In the genomic region with DNA sequence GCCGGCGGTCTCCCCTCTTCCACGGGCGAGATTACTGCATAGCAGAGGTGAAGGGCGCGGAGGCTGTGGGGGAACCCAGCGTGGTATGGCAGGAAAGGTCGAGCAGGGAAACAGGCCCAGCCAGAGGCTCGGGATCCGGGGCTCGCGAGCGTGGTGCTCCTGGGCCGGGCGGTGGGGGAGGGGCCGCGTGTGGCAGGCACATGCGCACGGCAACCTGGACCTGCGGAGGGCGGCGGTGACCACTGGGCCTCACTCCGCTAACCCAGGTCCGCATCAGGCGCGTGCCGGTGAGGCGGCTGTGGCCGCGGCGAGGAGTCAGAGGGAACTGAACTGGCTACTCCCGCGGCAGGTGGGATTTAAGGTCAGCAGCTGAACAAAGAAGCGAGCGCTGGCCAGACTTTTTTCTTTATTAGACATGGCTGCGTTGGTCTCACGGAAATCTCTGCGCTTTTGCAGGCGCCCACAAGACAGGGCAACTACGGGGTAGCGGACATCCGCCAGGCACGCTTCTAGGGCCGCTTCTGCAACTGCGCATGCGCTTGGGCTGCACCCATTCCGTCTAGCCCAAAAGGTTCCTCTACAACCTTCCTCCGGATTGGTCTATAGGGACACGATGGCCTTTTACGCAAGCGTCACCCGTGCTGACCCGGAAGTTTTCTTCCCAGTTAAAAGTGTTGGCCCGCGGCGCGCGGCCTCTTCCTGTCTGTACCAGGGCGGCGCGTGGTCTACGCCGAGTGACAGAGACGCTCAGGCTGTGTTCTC, we compare ENCODE assay signal across 8 cellular contexts. TPM values are rescaled to one million over a fixed set of nuclear protein-coding genes. Genes with fewer than 3 reads are reported as not detected.
DNase-seq lines count a peak whose midpoint lies in the region; ATAC-seq and TF ChIP-seq lines count a peak whose summit lies in the region.

A gene (plus strand): TSS at position 694 of the 762 bp plus-strand sequence. CDS start 869 bp downstream, outside the sequence.

- no peaks in the 10 kb centered on the region for H3K9me2 ChIP-seq in GM23248 (ENCODE audit: insufficient read depth)

- H3K9me3 Mint-ChIP-seq in activated T-helper 1 cell treated with anti-CD3 and anti-CD28 coated beads, Interleukin-12 subunit alpha, Interleukin-12 subunit beta, Interleukin-2, Interleukin-4 antibody, amounts not matched to agents 30 ng/mL and 10 ng/mL and 1 ng/mL, durations not matched to agents 14 hours and 24 hours and 36 hours: no peaks in the 10 kb centered on the region
- no peaks in the 10 kb centered on the region for H3K9me3 Mint-ChIP-seq in naive B cell
- H3K9me3 Mint-ChIP-seq in stimulated activated memory B cell treated with anti-CD40 and anti-IgM and Interleukin-4, amounts not matched to agents 10 μg/mL and 1 μg/mL and 100 μg/mL, for 72 hours: no peaks in the 10 kb centered on the region

- in situ Hi-C loops in GM23248 (cut with MboI): no loop called here

- H3K36me3 Mint-ChIP-seq in activated T-helper 1 cell treated with anti-CD3 and anti-CD28 coated beads, Interleukin-12 subunit alpha, Interleukin-12 subunit beta, Interleukin-2, Interleukin-4 antibody, amounts not matched to agents 30 ng/mL and 10 ng/mL and 1 ng/mL, durations not matched to agents 14 hours and 24 hours and 36 hours (ENCODE audit: low read depth): peaks cover 28% of the 10 kb centered on the region
- H3K36me3 Mint-ChIP-seq in naive B cell: peaks cover 0 to 6% of the 10 kb centered on the region in 2 donors
- H3K36me3 Mint-ChIP-seq in stimulated activated memory B cell treated with anti-CD40 and anti-IgM and Interleukin-4, amounts not matched to agents 10 μg/mL and 1 μg/mL and 100 μg/mL, for 72 hours: peaks cover 24% of the 10 kb centered on the region

- peak within 1 kb of the TSS; percentile 75 to 92 for H3K4me3 ChIP-seq in DND-41 (ENCODE audit: low read depth in 1 of 2, low read length in 2 of 2)
- peak within 1 kb of the TSS; percentile 92 for H3K4me3 ChIP-seq in GM23248

- ATAC-seq in DND-41 (ENCODE audit: insufficient read depth, low read depth) (peak; percentile 87), naive B cell (ENCODE audit: low read depth in 2 of 2) (peak; percentile 88 to 90)
- peak; percentile 95 for ATAC-seq in stimulated activated memory B cell treated with anti-CD40 and anti-IgM and Interleukin-4, amounts not matched to agents 10 μg/mL and 1 μg/mL and 100 μg/mL, for 72 hours

- TF ChIP-seq CTCF in DND-41 (IDR thresholded peaks at IDR 0.05; ENCODE audit: borderline replicate concordance, extremely low read depth, low read length, poor library complexity, severe bottlenecking): no peak

- H3K4me3 Mint-ChIP-seq in activated T-helper 1 cell treated with anti-CD3 and anti-CD28 coated beads, Interleukin-12 subunit alpha, Interleukin-12 subunit beta, Interleukin-2, Interleukin-4 antibody, amounts not matched to agents 30 ng/mL and 10 ng/mL and 1 ng/mL, durations not matched to agents 14 hours and 24 hours and 36 hours: peak within 1 kb of the TSS; percentile 93
- peak within 1 kb of the TSS; percentile 88 to 98 (median 96) for H3K4me3 Mint-ChIP-seq in naive B cell
- H3K4me3 Mint-ChIP-seq in stimulated activated memory B cell treated with anti-CD40 and anti-IgM and Interleukin-4, amounts not matched to agents 10 μg/mL and 1 μg/mL and 100 μg/mL, for 72 hours: peak within 1 kb of the TSS; percentile 92

- WGBS in GM23248 (ENCODE audit: low coverage in 1 of 2, low lambda C conversion rate in 2 of 2, missing lambda C conversion rate in 2 of 2), 2 experiments: 0 to 1% methylated on average over 59 to 61 of the region's 64 CpGs

- peaks cover 65% of the 10 kb centered on the region for H3K79me2 ChIP-seq in DND-41 (ENCODE audit: insufficient read depth, low read length)
- H3K79me2 ChIP-seq in GM23248 (ENCODE audit: insufficient read depth): peaks cover 69% of the 10 kb centered on the region

- H3K9ac ChIP-seq in DND-41 (ENCODE audit: low read depth, low read length) (peak within 1 kb of the TSS; percentile 99), GM23248 (peak within 1 kb of the TSS; percentile 98)

- H3K27me3 Mint-ChIP-seq in activated T-helper 1 cell treated with anti-CD3 and anti-CD28 coated beads, Interleukin-12 subunit alpha, Interleukin-12 subunit beta, Interleukin-2, Interleukin-4 antibody, amounts not matched to agents 30 ng/mL and 10 ng/mL and 1 ng/mL, durations not matched to agents 14 hours and 24 hours and 36 hours (ENCODE audit: insufficient read depth): no peaks in the 10 kb centered on the region
- H3K27me3 Mint-ChIP-seq in naive B cell: no peaks in the 10 kb centered on the region
- no peaks in the 10 kb centered on the region for H3K27me3 Mint-ChIP-seq in stimulated activated memory B cell treated with anti-CD40 and anti-IgM and Interleukin-4, amounts not matched to agents 10 μg/mL and 1 μg/mL and 100 μg/mL, for 72 hours

- intact Hi-C loops in activated T-helper 1 cell treated with anti-CD3 and anti-CD28 coated beads, Interleukin-12 subunit alpha, Interleukin-12 subunit beta, Interleukin-2, Interleukin-4 antibody, amounts not matched to agents 30 ng/mL and 10 ng/mL and 1 ng/mL, durations not matched to agents 14 hours and 24 hours and 36 hours (cut with micrococcal nuclease): loop anchor here (1.0 to 10.0 kb wide), 9 partner anchors 15 to 572 kb away; a partner anchor contains a TSS

- peaks cover 10% of the 10 kb centered on the region for H3F3A ChIP-seq in GM23248 (ENCODE audit: insufficient read depth)

- peak within 1 kb of the TSS; percentile 84 for H2AFZ ChIP-seq in DND-41 (ENCODE audit: low read depth, low read length)
- peak within 1 kb of the TSS; percentile 77 for H2AFZ ChIP-seq in GM23248

- peaks cover 35% of the 10 kb centered on the region for H3K4me1 Mint-ChIP-seq in activated T-helper 1 cell treated with anti-CD3 and anti-CD28 coated beads, Interleukin-12 subunit alpha, Interleukin-12 subunit beta, Interleukin-2, Interleukin-4 antibody, amounts not matched to agents 30 ng/mL and 10 ng/mL and 1 ng/mL, durations not matched to agents 14 hours and 24 hours and 36 hours (ENCODE audit: low read depth)
- H3K4me1 Mint-ChIP-seq in naive B cell: peaks cover 18 to 57% (median 41%) of the 10 kb centered on the region in 3 donors
- H3K4me1 Mint-ChIP-seq in stimulated activated memory B cell treated with anti-CD40 and anti-IgM and Interleukin-4, amounts not matched to agents 10 μg/mL and 1 μg/mL and 100 μg/mL, for 72 hours: peaks cover 49% of the 10 kb centered on the region

- peaks cover 27% of the 10 kb centered on the region for H4K20me1 ChIP-seq in DND-41 (ENCODE audit: insufficient read depth, low read length)
- peaks cover 6% of the 10 kb centered on the region; the same call in 1 of the 2 replicates for H4K20me1 ChIP-seq in GM23248 (ENCODE audit: insufficient read depth)

- DNase-seq in DND-41 (peak; percentile 98), GM23248 (peak; percentile 100), Kasumi-1 (lab: John Stamatoyannopoulos, UW) (peak; percentile 98), RPMI7951 (ENCODE audit: low read depth) (peak; percentile 99), fibroblast of gingiva (ENCODE audit: low read depth) (peak; percentile 99), naive B cell (peak; percentile 94)
- peak; percentile 95 for DNase-seq in activated T-helper 1 cell treated with anti-CD3 and anti-CD28 coated beads, Interleukin-12 subunit alpha, Interleukin-12 subunit beta, Interleukin-2, Interleukin-4 antibody, amounts not matched to agents 30 ng/mL and 10 ng/mL and 1 ng/mL, durations not matched to agents 14 hours and 24 hours and 36 hours (ENCODE audit: low spot score)

- peak within 1 kb of the TSS; percentile 97 for H3K27ac ChIP-seq in DND-41 (ENCODE audit: low read length)
- H3K27ac ChIP-seq in GM23248: peak within 1 kb of the TSS; percentile 98

- H3K27ac Mint-ChIP-seq in activated T-helper 1 cell treated with anti-CD3 and anti-CD28 coated beads, Interleukin-12 subunit alpha, Interleukin-12 subunit beta, Interleukin-2, Interleukin-4 antibody, amounts not matched to agents 30 ng/mL and 10 ng/mL and 1 ng/mL, durations not matched to agents 14 hours and 24 hours and 36 hours: peak within 1 kb of the TSS; percentile 99
- peak within 1 kb of the TSS; percentile 98 to 99 (median 98) for H3K27ac Mint-ChIP-seq in naive B cell
- peak within 1 kb of the TSS; percentile 97 for H3K27ac Mint-ChIP-seq in stimulated activated memory B cell treated with anti-CD40 and anti-IgM and Interleukin-4, amounts not matched to agents 10 μg/mL and 1 μg/mL and 100 μg/mL, for 72 hours

- no peaks in the 10 kb centered on the region for H3K27me3 ChIP-seq in DND-41 (ENCODE audit: insufficient read depth, low read length, poor library complexity)
- H3K27me3 ChIP-seq in GM23248 (replicated peaks; ENCODE audit: insufficient read depth): no peaks in the 10 kb centered on the region

- H3K36me3 ChIP-seq in DND-41 (ENCODE audit: insufficient read depth, low read length): peaks cover 40% of the 10 kb centered on the region
- H3K36me3 ChIP-seq in GM23248 (ENCODE audit: low read depth): peaks cover 18% of the 10 kb centered on the region

- H3K9me3 ChIP-seq in DND-41 (ENCODE audit: insufficient read depth, low read length, severe bottlenecking) (no peaks in the 10 kb centered on the region), GM23248 (ENCODE audit: low read depth) (no peaks in the 10 kb centered on the region)

- H3K4me2 ChIP-seq in DND-41 (ENCODE audit: insufficient read depth, low read length): peak within 1 kb of the TSS; percentile 92
- H3K4me2 ChIP-seq in GM23248 (ENCODE audit: unreplicated experiment): peak within 1 kb of the TSS; percentile 92

- peaks cover 52% of the 10 kb centered on the region for H3K4me1 ChIP-seq in DND-41 (ENCODE audit: insufficient read depth, low read length)
- H3K4me1 ChIP-seq in GM23248 (ENCODE audit: insufficient read depth): peaks cover 21% of the 10 kb centered on the region

RNA-seq across cellular contexts. Expression of the gene that starts here (rescaled TPM):
- 1,366 and 1,425 TPM in 2 replicates for total RNA-seq in GM23248 (2014; rRNA removed; shearing (Covaris generic))
- polyA plus RNA-seq in GM23248 (2016; fragmentation: Nextera tagmentation; extraction: Ambion mirVana) (561 and 565 TPM in 2 replicates), naive B cell (ENCODE audit: low read depth in 6 of 6) (1,000 to 10,000 TPM; 1,545 to 2,332 (median 1,783) TPM)
- 2,560 and 2,715 TPM in 2 replicates for total RNA-seq in RPMI7951 (2014; rRNA removed; shearing (Covaris generic))
- total RNA-seq in activated T-helper 1 cell treated with anti-CD3 and anti-CD28 coated beads, Interleukin-12 subunit alpha, Interleukin-12 subunit beta, Interleukin-2, Interleukin-4 antibody, amounts not matched to agents 30 ng/mL and 10 ng/mL and 1 ng/mL, durations not matched to agents 14 hours and 24 hours and 36 hours: 1,157 and 1,161 TPM in 2 replicates

Comparison
In these comparisons a context has a peak if more than half of its experiments do, and no peak if none do; other contexts are left out.
1. Peak in every context shown above with its lines: DNase-seq, ATAC-seq, H3K4me3 ChIP-seq and H3K27ac ChIP-seq.